ENCODE assay signal across 1 cellular context in genomic region chr14:105589161-105589925, GRCh38.
TF ChIP-seq lines count a peak whose summit lies in the region.

No MANE protein-coding gene starts in this region.

TF ChIP-seq in HCT116, 20 proteins besides CTCF, POLR2A, EP300 and RAD21:
- no peak for TF ChIP-seq SRF (IDR thresholded peaks at IDR 0.05; ENCODE audit: low read depth)
- no peak for TF ChIP-seq JUND (IDR thresholded peaks at IDR 0.05)
- no peak for TF ChIP-seq ELF1 (IDR thresholded peaks at IDR 0.05; ENCODE audit: borderline replicate concordance, low read depth)
- no peak for TF ChIP-seq SP1 (IDR thresholded peaks at IDR 0.05; ENCODE audit: low read depth)
- TF ChIP-seq SIN3A (IDR thresholded peaks at IDR 0.05; ENCODE audit: low read depth), result no peak
- no peak for TF ChIP-seq ZNF274 (IDR thresholded peaks at IDR 0.05; ENCODE audit: low read depth, low read length)
- TF ChIP-seq EZH2 (IDR thresholded peaks at IDR 0.05), result no peak
- no peak for TF ChIP-seq REST (IDR thresholded peaks at IDR 0.05; ENCODE audit: low read depth)
- no peak for TF ChIP-seq TCF7L2 (IDR thresholded peaks at IDR 0.05; ENCODE audit: borderline replicate concordance, extremely low read depth, insufficient read depth, insufficient read length)
- TF ChIP-seq ZFX (IDR thresholded peaks at IDR 0.05), result no peak
- no peak for TF ChIP-seq POLR2AphosphoS5 (IDR thresholded peaks at IDR 0.05; ENCODE audit: low read depth, low read length)
- TF ChIP-seq FOSL1 (IDR thresholded peaks at IDR 0.05; ENCODE audit: low read depth), result no peak
- TF ChIP-seq MAX (IDR thresholded peaks at IDR 0.05), result no peak
- TF ChIP-seq CEBPB (IDR thresholded peaks at IDR 0.05; ENCODE audit: low read depth), result no peak
- no peak for TF ChIP-seq ATF3 (IDR thresholded peaks at IDR 0.05)
- TF ChIP-seq ZBTB33 (IDR thresholded peaks at IDR 0.05; ENCODE audit: extremely low read depth, insufficient replicate concordance, low read length), result no peak
- TF ChIP-seq EGR1 (IDR thresholded peaks at IDR 0.05; ENCODE audit: low read depth), result no peak
